Comparison of ENCODE assay signal across 25 cellular contexts in the genomic region with DNA sequence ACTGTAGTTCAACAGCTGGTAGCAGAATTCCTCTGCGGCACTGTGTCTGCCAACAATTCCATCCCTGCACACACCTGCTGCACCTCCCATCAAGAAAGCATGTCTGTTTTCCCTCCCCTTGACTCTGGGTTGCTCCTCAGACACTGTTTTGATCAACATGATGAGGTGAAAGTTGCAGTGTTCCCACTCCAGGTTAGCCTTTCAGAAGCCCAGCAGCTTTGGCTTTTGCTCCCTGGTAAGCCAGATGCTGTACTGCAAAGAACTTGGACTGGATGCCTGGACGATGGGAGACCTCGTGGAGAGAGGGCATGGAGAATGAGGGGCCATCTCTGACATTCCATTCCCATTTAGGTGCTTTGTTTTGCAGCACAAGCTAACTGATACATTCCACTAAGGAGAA.
A peak's percentile ranks its signal among the peaks of the same experiment; 100 is the strongest.
DNase-seq lines count a peak whose midpoint lies in the region; ATAC-seq, FAIRE-seq and TF ChIP-seq lines count a peak whose summit lies in the region.
"Had no signal": no experiment of that assay in that cellular context is flagged by ENCODE, and none has a peak within 500 bp of the region (broad histone marks: within the 10 kb centered on the region; RNA-seq: fewer than 3 reads in every experiment).

No MANE protein-coding gene starts in this region.

- no peak for TF ChIP-seq RAD21 in H1 (IDR thresholded peaks at IDR 0.05 in 1 of 2, conservative IDR thresholded peaks at IDR 0.05 in 1 of 2; ENCODE audit: low read depth in 2 of 2, low read length in 2 of 2)

- peaks cover 9% of the 10 kb centered on the region for H3K27me3 Mint-ChIP-seq in activated T-helper 2 cell treated with anti-CD3 and anti-CD28 coated beads, Interferon-gamma antibody, Interleukin-2, Interleukin-4, amounts not matched to agents 10 μg/mL and 5 μg/mL and 100 μg/mL, durations not matched to agents 14 hours and 24 hours and 36 hours (ENCODE audit: low read depth)
- H3K27me3 Mint-ChIP-seq: CD4-positive, alpha-beta T cell had no signal

- H3K4ac ChIP-seq in H1 (replicated peaks; ENCODE audit: insufficient read length, low read depth, low read length): no peak overlapping the region

- no peaks in the 10 kb centered on the region for H3K36me3 ChIP-seq in RWPE2 (ENCODE audit: low read depth)
- H3K36me3 ChIP-seq in H1 (ENCODE audit: control insufficient read depth in 2 of 4, insufficient read depth in 4 of 4, low read length in 3 of 4): no peaks in the 10 kb centered on the region
- no peaks in the 10 kb centered on the region for H3K36me3 ChIP-seq in H7 (replicated peaks; ENCODE audit: control insufficient read depth, insufficient read depth, low read length)
- H3K36me3 ChIP-seq: BE2C; BLaER1 treated with 17β-estradiol and CSF1 and Interleukin-3, amounts not matched to agents 10 nM and 100 nM had no signal

- DNase-seq in activated CD8-positive, alpha-beta memory T cell treated with anti-CD3 and anti-CD28 coated beads for 24 hours: peak; percentile 42
- DNase-seq in activated CD8-positive, alpha-beta memory T cell treated with anti-CD3 and anti-CD28 coated beads, Interleukin-2, amount 50 U/mL, for 48 hours: no peak
- DNase-seq in RWPE2 (ENCODE audit: low spot score) (peak; percentile 53), H1 (ENCODE audit: low read depth in 1 of 2, low spot score in 2 of 2) (no peak), left lobe of liver (ENCODE audit: low spot score) (peak; percentile 2), H7 (no peak), AML-193 (lab: John Stamatoyannopoulos, UW) (no peak)
- no peak for DNase-seq in activated T-helper 2 cell treated with anti-CD3 and anti-CD28 coated beads, Interferon-gamma antibody, Interleukin-2, Interleukin-4, amounts not matched to agents 10 μg/mL and 5 μg/mL and 100 μg/mL, durations not matched to agents 14 hours and 24 hours and 36 hours (ENCODE audit: low spot score)
- DNase-seq: BE2C; CD4-positive, alpha-beta T cell; CD8-positive, alpha-beta memory T cell; DMS 273 treated with DMSO at 0.1 percent for 48 hours; DMS79; EL; GDM1 had no signal

- FAIRE-seq in H1 (lab: Jason Lieb, UNC): no peak
- FAIRE-seq: A204.1, D721Med, GM12878, GM19239, H54 had no signal

- 92% methylated on average over 3 of the region's 3 CpGs; no CpG with 5 or more reads in 1 of the 2 experiments for WGBS in H1 (ENCODE audit: extremely low coverage in 1 of 2, insufficient coverage in 1 of 2, insufficient read length in 1 of 2, insufficient replicate concordance in 2 of 2, low coverage in 1 of 2, low lambda C conversion rate in 2 of 2, missing lambda C conversion rate in 1 of 2), 2 experiments

- CTCF ChIA-PET in H1 (lab: Charles Lee; ENCODE audit: partially characterized antibody): interaction anchor here (0.6 to 1.0 kb wide), 2 partner anchors 13 to 29 kb away, joined by 3 to 5 read pairs; no protein-coding TSS in a partner anchor

- no peaks in the 10 kb centered on the region for H3K23me2 ChIP-seq in H1 (ENCODE audit: low read depth, low read length)

- peaks cover 24% of the 10 kb centered on the region for H3K27me3 ChIP-seq in RWPE2 (ENCODE audit: insufficient read depth, poor library complexity, severe bottlenecking)
- no peaks in the 10 kb centered on the region; a peak in 1 of 7 replicates for H3K27me3 ChIP-seq in H1 (replicated peaks in 1 of 4; ENCODE audit: control insufficient read depth in 3 of 4, extremely low read depth in 1 of 4, insufficient read depth in 3 of 4, low read length in 3 of 4)
- H3K27me3 ChIP-seq in H7 (ENCODE audit: control insufficient read depth, insufficient read depth, low read length): no peaks in the 10 kb centered on the region
- H3K27me3 ChIP-seq: BLaER1 treated with 17β-estradiol and CSF1 and Interleukin-3, amounts not matched to agents 10 nM and 100 nM had no signal

- H3K23ac ChIP-seq in H1 (ENCODE audit: insufficient read length): no peak overlapping the region

- ATAC-seq in RWPE2 (ENCODE audit: low read depth) (no peak), left lobe of liver (no peak)
- ATAC-seq: GM12878, GM23338, HCT116 had no signal

- no peak overlapping the region for H2AFZ ChIP-seq in H1 (ENCODE audit: low read length)

- H3K4me1 ChIP-seq in RWPE2 (ENCODE audit: insufficient read depth, poor library complexity, severe bottlenecking) (no peaks in the 10 kb centered on the region), H1 (replicated peaks in 1 of 4; ENCODE audit: control insufficient read depth in 3 of 4, insufficient read depth in 4 of 4, low read length in 3 of 4) (peaks cover 0 to 11% (median 0%) of the 10 kb centered on the region in 4 experiments; a peak in 3 of 7 replicates)
- H3K4me1 ChIP-seq: BE2C had no signal

- H3K27ac ChIP-seq in RWPE2 (ENCODE audit: poor library complexity, severe bottlenecking): no peak overlapping the region
- no peak overlapping the region for H3K27ac ChIP-seq in H1 (ENCODE audit: low read depth, low read length)
- H3K27ac ChIP-seq: 22Rv1; BLaER1 treated with 17β-estradiol and CSF1 and Interleukin-3, amounts not matched to agents 10 nM and 100 nM had no signal

- H3K56ac ChIP-seq in H1 (replicated peaks; ENCODE audit: insufficient read length, low read depth, low read length): no peak overlapping the region

- H3K4me3 ChIP-seq in RWPE2 (ENCODE audit: severe bottlenecking): no peak overlapping the region
- H3K4me3 ChIP-seq in H1 (ENCODE audit: extremely low read depth in 1 of 4, insufficient read depth in 2 of 4, low read depth in 3 of 4, low read length in 4 of 4): no peak overlapping the region
- no peak overlapping the region for H3K4me3 ChIP-seq in H7 (ENCODE audit: insufficient read depth, low read depth, low read length)
- H3K4me3 ChIP-seq: BLaER1 treated with 17β-estradiol and CSF1 and Interleukin-3, amounts not matched to agents 10 nM and 100 nM; GM12878; GM23338 had no signal

- no peak overlapping the region for H4K91ac ChIP-seq in H1 (replicated peaks; ENCODE audit: insufficient read length, low read length)

- H4K20me1 ChIP-seq in H1 (replicated peaks in 1 of 2; ENCODE audit: control insufficient read depth in 1 of 2, insufficient read depth in 2 of 2, low read length in 2 of 2): no peaks in the 10 kb centered on the region
- H4K20me1 ChIP-seq: BLaER1 treated with 17β-estradiol and CSF1 and Interleukin-3, amounts not matched to agents 10 nM and 100 nM had no signal

- no peak overlapping the region for H4K5ac ChIP-seq in H1 (ENCODE audit: insufficient read length, low read depth, low read length)

- POLR2A ChIA-PET in H1 (lab: Charles Lee; ENCODE audit: partially characterized antibody): interaction anchor here (0.6 kb wide), 1 partner anchor 330 kb away, joined by 3 read pairs; no protein-coding TSS in a partner anchor

- TF ChIP-seq CTCF in RWPE2 (IDR thresholded peaks at IDR 0.05; ENCODE audit: poor library complexity, severe bottlenecking) (no peak), H1 (IDR thresholded peaks at IDR 0.05; ENCODE audit: control extremely low read depth in 1 of 3, insufficient read depth in 1 of 3, low read depth in 1 of 3, low read length in 3 of 3) (no peak)

- no peak for TF ChIP-seq POLR2A in H1 (IDR thresholded peaks at IDR 0.05; ENCODE audit: control extremely low read depth in 1 of 2, low read depth in 2 of 2, low read length in 2 of 2)

- H3K27ac Mint-ChIP-seq in activated T-helper 2 cell treated with anti-CD3 and anti-CD28 coated beads, Interferon-gamma antibody, Interleukin-2, Interleukin-4, amounts not matched to agents 10 μg/mL and 5 μg/mL and 100 μg/mL, durations not matched to agents 14 hours and 24 hours and 36 hours: no peak overlapping the region
- H3K27ac Mint-ChIP-seq: CD4-positive, alpha-beta T cell; GM23338 had no signal

- H3K9ac ChIP-seq in H1 (replicated peaks in 1 of 4; ENCODE audit: extremely low read depth in 1 of 4, low read depth in 3 of 4, low read length in 3 of 4): no peak overlapping the region
- H3K9ac ChIP-seq: BLaER1 treated with 17β-estradiol and CSF1 and Interleukin-3, amounts not matched to agents 10 nM and 100 nM had no signal

- H2BK20ac ChIP-seq in H1 (ENCODE audit: low read length): peak overlapping the region; percentile 37; the same call in 1 of the 2 replicates

- no peaks in the 10 kb centered on the region for H3K9me3 Mint-ChIP-seq in activated T-helper 2 cell treated with anti-CD3 and anti-CD28 coated beads, Interferon-gamma antibody, Interleukin-2, Interleukin-4, amounts not matched to agents 10 μg/mL and 5 μg/mL and 100 μg/mL, durations not matched to agents 14 hours and 24 hours and 36 hours
- H3K9me3 Mint-ChIP-seq: CD14-positive monocyte; CD4-positive, alpha-beta T cell; CD8-positive, alpha-beta memory T cell; GM23338 had no signal

- H3K4me2 ChIP-seq in H1 (ENCODE audit: insufficient read depth in 1 of 2, low read depth in 2 of 2, low read length in 2 of 2): no peak overlapping the region
- H3K4me2 ChIP-seq: GM23338 had no signal

- H2AK5ac ChIP-seq in H1 (ENCODE audit: low read depth, low read length): no peak overlapping the region

- no peak overlapping the region for H3K14ac ChIP-seq in H1 (ENCODE audit: insufficient read length)

- intact Hi-C loops in activated T-helper 2 cell treated with anti-CD3 and anti-CD28 coated beads, Interferon-gamma antibody, Interleukin-2, Interleukin-4, amounts not matched to agents 10 μg/mL and 5 μg/mL and 100 μg/mL, durations not matched to agents 14 hours and 24 hours and 36 hours (cut with micrococcal nuclease): no loop called here

- no peak overlapping the region for H3K4me3 Mint-ChIP-seq in activated T-helper 2 cell treated with anti-CD3 and anti-CD28 coated beads, Interferon-gamma antibody, Interleukin-2, Interleukin-4, amounts not matched to agents 10 μg/mL and 5 μg/mL and 100 μg/mL, durations not matched to agents 14 hours and 24 hours and 36 hours (ENCODE audit: low read depth)
- H3K4me3 Mint-ChIP-seq: CD14-positive monocyte; CD4-positive, alpha-beta T cell; CD8-positive, alpha-beta memory T cell; GM23338 had no signal

- no peaks in the 10 kb centered on the region for H3K36me3 Mint-ChIP-seq in activated T-helper 2 cell treated with anti-CD3 and anti-CD28 coated beads, Interferon-gamma antibody, Interleukin-2, Interleukin-4, amounts not matched to agents 10 μg/mL and 5 μg/mL and 100 μg/mL, durations not matched to agents 14 hours and 24 hours and 36 hours (ENCODE audit: low read depth)
- H3K36me3 Mint-ChIP-seq: CD14-positive monocyte; CD8-positive, alpha-beta memory T cell had no signal

- H3K18ac ChIP-seq in H1 (ENCODE audit: extremely low read depth, low read length): no peak overlapping the region

- H2BK15ac ChIP-seq in H1 (ENCODE audit: low read length): no peak overlapping the region

- H4K8ac ChIP-seq in H1 (ENCODE audit: extremely low read depth, insufficient read depth, low read length): no peak overlapping the region

- H3K9me3 ChIP-seq in RWPE2 (ENCODE audit: severe bottlenecking) (no peaks in the 10 kb centered on the region), H1 (ENCODE audit: insufficient read depth in 2 of 2, low read depth in 1 of 2, low read length in 1 of 2) (no peaks in the 10 kb centered on the region)
- H3K9me3 ChIP-seq: BE2C; BLaER1 treated with 17β-estradiol and CSF1 and Interleukin-3, amounts not matched to agents 10 nM and 100 nM had no signal

- H2BK5ac ChIP-seq in H1 (ENCODE audit: low read depth, low read length): no peak overlapping the region

- H3K79me2 ChIP-seq in H1 (ENCODE audit: control insufficient read depth in 1 of 2, insufficient read depth in 2 of 2, low read length in 2 of 2): no peaks in the 10 kb centered on the region

- no peak for TF ChIP-seq EP300 in H1 (IDR thresholded peaks at IDR 0.05; ENCODE audit: borderline replicate concordance in 1 of 2, low read depth in 2 of 2, low read length in 2 of 2)

- no peak overlapping the region; the same call in 1 of the 2 replicates for H2BK12ac ChIP-seq in H1 (ENCODE audit: low read depth, low read length)

- no peaks in the 10 kb centered on the region for H3K4me1 Mint-ChIP-seq in activated T-helper 2 cell treated with anti-CD3 and anti-CD28 coated beads, Interferon-gamma antibody, Interleukin-2, Interleukin-4, amounts not matched to agents 10 μg/mL and 5 μg/mL and 100 μg/mL, durations not matched to agents 14 hours and 24 hours and 36 hours (ENCODE audit: low read depth)
- H3K4me1 Mint-ChIP-seq: CD8-positive, alpha-beta memory T cell had no signal

- no peaks in the 10 kb centered on the region for H3K79me1 ChIP-seq in H1 (ENCODE audit: low read depth, low read length)

- H2BK120ac ChIP-seq in H1 (replicated peaks; ENCODE audit: low read depth, low read length): no peak overlapping the region

Comparison
In these comparisons a context has a peak if more than half of its experiments do, and no peak if none do; other contexts are left out.
1. DNase-seq: peak in activated CD8-positive, alpha-beta memory T cell treated with anti-CD3 and anti-CD28 coated beads for 24 hours (single experiment), RWPE2 (single experiment) and left lobe of liver (single experiment); none in activated CD8-positive, alpha-beta memory T cell treated with anti-CD3 and anti-CD28 coated beads, Interleukin-2, amount 50 U/mL, for 48 hours (single experiment), H1 (0 of 2), H7 (single experiment), activated T-helper 2 cell treated with anti-CD3 and anti-CD28 coated beads, Interferon-gamma antibody, Interleukin-2, Interleukin-4, amounts not matched to agents 10 μg/mL and 5 μg/mL and 100 μg/mL, durations not matched to agents 14 hours and 24 hours and 36 hours (single experiment) and AML-193 (0 of 2).